Comparison of ENCODE assay signal across 20 cellular contexts in genomic region chr22:20106849-20107237, GRCh38. TPM values are rescaled to one million over a fixed set of nuclear protein-coding genes. Genes with fewer than 3 reads are reported as not detected.
DNase-seq lines count a peak whose midpoint lies in the region; ATAC-seq, FAIRE-seq and TF ChIP-seq lines count a peak whose summit lies in the region.
"Had no signal": no experiment of that assay in that cellular context is flagged by ENCODE, and none has a peak within 500 bp of the region (broad histone marks: within the 10 kb centered on the region; RNA-seq: fewer than 3 reads in every experiment).

No MANE protein-coding gene starts in this region.

- H3K4me2 ChIP-seq in osteoblast (ENCODE audit: insufficient read depth, low read length) = no peak overlapping the region

- H3K4me1 ChIP-seq in osteoblast (ENCODE audit: insufficient read depth, low read length) = no peaks in the 10 kb centered on the region
- H3K4me1 ChIP-seq: BE2C had no signal

- H3K36me3 ChIP-seq in osteoblast (ENCODE audit: insufficient read depth, low read length) = peaks cover 78% of the 10 kb centered on the region

- no peak overlapping the region for H2AFZ ChIP-seq in osteoblast (ENCODE audit: low read length)

- peak overlapping the region; percentile 76 for H3K27ac Mint-ChIP-seq in activated T-cell treated with anti-CD3 and anti-CD28 coated beads, Interleukin-2, amount 50 U/mL, for 24 hours
- no peak overlapping the region for H3K27ac Mint-ChIP-seq in activated T-cell treated with anti-CD3 and anti-CD28 coated beads, Interleukin-2, amount 50 U/mL, for 72 hours
- H3K27ac Mint-ChIP-seq in chondrocyte (ENCODE audit: unreplicated experiment) = no peak overlapping the region
- H3K27ac Mint-ChIP-seq: IgD-negative memory B cell had no signal

- H3K4me3 Mint-ChIP-seq in activated T-cell treated with anti-CD3 and anti-CD28 coated beads, Interleukin-2, amount 50 U/mL, for 24 hours = no peak overlapping the region
- no peak overlapping the region for H3K4me3 Mint-ChIP-seq in activated T-cell treated with anti-CD3 and anti-CD28 coated beads, Interleukin-2, amount 50 U/mL, for 72 hours
- no peak overlapping the region for H3K4me3 Mint-ChIP-seq in chondrocyte (ENCODE audit: unreplicated experiment)
- H3K4me3 Mint-ChIP-seq: CD4-positive, alpha-beta T cell; IgD-negative memory B cell had no signal

- DNase-seq in activated T-cell treated with anti-CD3 and anti-CD28 coated beads, Interleukin-2, amount 50 U/mL, for 24 hours = no peak
- DNase-seq in activated T-cell treated with anti-CD3 and anti-CD28 coated beads, Interleukin-2, amount 50 U/mL, for 72 hours = no peak
- peak; percentile 67 for DNase-seq in chondrocyte (ENCODE audit: low spot score)
- peak; percentile 75 for DNase-seq in osteoblast (ENCODE audit: insufficient read length, low spot score, missing footprints)
- DNase-seq in urothelium cell line (ENCODE audit: low spot score) = no peak
- no peak for DNase-seq in erythroblast (lab: John Stamatoyannopoulos, UW)
- no peak for DNase-seq in NCI-H146 treated with DMSO at 0.1 percent for 48 hours (lab: John Stamatoyannopoulos, UW; ENCODE audit: unreplicated experiment)
- DNase-seq: 8988T; BE2C; CD4-positive, alpha-beta T cell; H7; NCI-H187 treated with DMSO at 0.1 percent for 48 hours; NCI-H446; NCI-H69; NK-92 treated with Interleukin-12 subunit alpha and Interleukin-12 subunit beta, amount 100 ng/mL, for 24 hours had no signal

- H3K9me3 ChIP-seq in osteoblast (ENCODE audit: low read depth, low read length) = no peaks in the 10 kb centered on the region
- H3K9me3 ChIP-seq: BE2C had no signal

- no peaks in the 10 kb centered on the region for H3K9me3 Mint-ChIP-seq in activated T-cell treated with anti-CD3 and anti-CD28 coated beads, Interleukin-2, amount 50 U/mL, for 24 hours
- H3K9me3 Mint-ChIP-seq in activated T-cell treated with anti-CD3 and anti-CD28 coated beads, Interleukin-2, amount 50 U/mL, for 72 hours = no peaks in the 10 kb centered on the region
- no peaks in the 10 kb centered on the region for H3K9me3 Mint-ChIP-seq in chondrocyte (ENCODE audit: low read depth)
- H3K9me3 Mint-ChIP-seq: CD4-positive, alpha-beta T cell; IgD-negative memory B cell had no signal

- peaks cover 45% of the 10 kb centered on the region for H3K79me2 ChIP-seq in osteoblast (ENCODE audit: insufficient read depth, low read length)

- H3K36me3 Mint-ChIP-seq in activated T-cell treated with anti-CD3 and anti-CD28 coated beads, Interleukin-2, amount 50 U/mL, for 24 hours (ENCODE audit: low read depth) = peaks cover 93% of the 10 kb centered on the region
- peaks cover 0 to 3% of the 10 kb centered on the region in 2 donors for H3K36me3 Mint-ChIP-seq in activated T-cell treated with anti-CD3 and anti-CD28 coated beads, Interleukin-2, amount 50 U/mL, for 72 hours (ENCODE audit: insufficient read depth in 2 of 2)
- peaks cover 13% of the 10 kb centered on the region for H3K36me3 Mint-ChIP-seq in chondrocyte (ENCODE audit: low read depth)
- H3K36me3 Mint-ChIP-seq: IgD-negative memory B cell had no signal

- H4K20me1 ChIP-seq in osteoblast (ENCODE audit: insufficient read depth, low read length) = peaks cover 14% of the 10 kb centered on the region

- no peak overlapping the region for H3K4me3 ChIP-seq in osteoblast (ENCODE audit: insufficient read depth, low read length)

- TF ChIP-seq CTCF in chondrocyte (IDR thresholded peaks at IDR 0.05) = no peak
- TF ChIP-seq CTCF in osteoblast (IDR thresholded peaks at IDR 0.05; ENCODE audit: extremely low read depth, low read depth, low read length) = no peak

- no peaks in the 10 kb centered on the region for H3K27me3 ChIP-seq in osteoblast (ENCODE audit: insufficient read depth, low read length)
- H3K27me3 ChIP-seq: BE2C had no signal

- no peak for TF ChIP-seq POLR2A in erythroblast (IDR thresholded peaks at IDR 0.05; ENCODE audit: low read length)

- H3K4me1 Mint-ChIP-seq in activated T-cell treated with anti-CD3 and anti-CD28 coated beads, Interleukin-2, amount 50 U/mL, for 24 hours (ENCODE audit: low read depth) = peaks cover 20% of the 10 kb centered on the region
- peaks cover 23% of the 10 kb centered on the region for H3K4me1 Mint-ChIP-seq in activated T-cell treated with anti-CD3 and anti-CD28 coated beads, Interleukin-2, amount 50 U/mL, for 72 hours (ENCODE audit: low read depth)
- H3K4me1 Mint-ChIP-seq in chondrocyte (ENCODE audit: low read depth) = peaks cover under 1% of the 10 kb centered on the region

- no peak overlapping the region for H3K27ac ChIP-seq in osteoblast (ENCODE audit: low read depth, low read length)
- H3K27ac ChIP-seq: HL-60 had no signal

- ATAC-seq in activated T-cell treated with anti-CD3 and anti-CD28 coated beads, Interleukin-2, amount 50 U/mL, for 72 hours (replicated peaks in 1 of 2) = no peak
- ATAC-seq in HG02610 (IDR thresholded peaks at IDR 0.05; ENCODE audit: unreplicated experiment) = no peak

- FAIRE-seq in urothelium cell line (lab: Jason Lieb, UNC) = peak; percentile 77
- FAIRE-seq: HTR-8/SVneo had no signal

- no peaks in the 10 kb centered on the region for H3K27me3 Mint-ChIP-seq in activated T-cell treated with anti-CD3 and anti-CD28 coated beads, Interleukin-2, amount 50 U/mL, for 24 hours
- H3K27me3 Mint-ChIP-seq in activated T-cell treated with anti-CD3 and anti-CD28 coated beads, Interleukin-2, amount 50 U/mL, for 72 hours (ENCODE audit: low read depth) = no peaks in the 10 kb centered on the region
- H3K27me3 Mint-ChIP-seq in chondrocyte (ENCODE audit: low read depth) = no peaks in the 10 kb centered on the region
- H3K27me3 Mint-ChIP-seq: CD4-positive, alpha-beta T cell; IgD-negative memory B cell had no signal

RNA-seq across cellular contexts. Expression of gene RANBP1, which starts 9.1 kb away (rescaled TPM):
- 100 to 1,000 TPM; 194 to 256 TPM for total RNA-seq in activated T-cell treated with anti-CD3 and anti-CD28 coated beads, Interleukin-2, amount 50 U/mL, for 72 hours
- total RNA-seq in chondrocyte (79.5 to 122 TPM (median 82.1 TPM) in 3 replicates), osteoblast (78.4 and 85.8 TPM in 2 replicates)

RNA-seq across cellular contexts. Expression of gene TRMT2A, which starts 10.2 kb away (rescaled TPM):
- total RNA-seq in activated T-cell treated with anti-CD3 and anti-CD28 coated beads, Interleukin-2, amount 50 U/mL, for 72 hours = 10 to 100 TPM; 55.6 to 56.8 TPM
- total RNA-seq in chondrocyte (45.8 to 66.1 TPM (median 49.3 TPM) in 3 replicates), osteoblast (35.9 and 43.8 TPM in 2 replicates)

RNA-seq across cellular contexts. Expression of gene ZDHHC8, which starts 24.8 kb away (rescaled TPM):
- total RNA-seq in activated T-cell treated with anti-CD3 and anti-CD28 coated beads, Interleukin-2, amount 50 U/mL, for 72 hours = 10 to 100 TPM; 41.6 to 47.6 TPM
- 94.2 to 100 TPM (median 95.2 TPM) in 3 replicates for total RNA-seq in chondrocyte
- total RNA-seq in osteoblast = 9.8 and 11.8 TPM in 2 replicates

RNA-seq across cellular contexts. Expression of gene DGCR8, which starts 26.8 kb away (rescaled TPM):
- total RNA-seq in activated T-cell treated with anti-CD3 and anti-CD28 coated beads, Interleukin-2, amount 50 U/mL, for 72 hours = 10 to 100 TPM; 44.2 to 46.6 TPM
- total RNA-seq in chondrocyte (30.2 to 38.1 TPM (median 32.5 TPM) in 3 replicates), osteoblast (25.9 and 44.2 TPM in 2 replicates)

RNA-seq across cellular contexts. Expression of gene CCDC188, which starts 44.0 kb away (rescaled TPM):
- not detected for total RNA-seq in activated T-cell treated with anti-CD3 and anti-CD28 coated beads, Interleukin-2, amount 50 U/mL, for 72 hours
- total RNA-seq in chondrocyte = 0.36 to 5.4 TPM (median 5.3 TPM) in 3 replicates
- total RNA-seq in osteoblast = 0.36 and 0.59 TPM in 2 replicates
- total RNA-seq: CD4-positive, alpha-beta T cell; H7; OCI-LY7 had no signal

Comparison
In these comparisons a context has a peak if more than half of its experiments do, and no peak if none do; other contexts are left out.
1. DNase-seq: peak in chondrocyte (single experiment) and osteoblast (single experiment); none in activated T-cell treated with anti-CD3 and anti-CD28 coated beads, Interleukin-2, amount 50 U/mL, for 24 hours (single experiment), activated T-cell treated with anti-CD3 and anti-CD28 coated beads, Interleukin-2, amount 50 U/mL, for 72 hours (0 of 2), urothelium cell line (single experiment), erythroblast (0 of 2) and NCI-H146 treated with DMSO at 0.1 percent for 48 hours (single experiment).